Comparison of ENCODE assay signal across 13 cellular contexts in the genomic region with DNA sequence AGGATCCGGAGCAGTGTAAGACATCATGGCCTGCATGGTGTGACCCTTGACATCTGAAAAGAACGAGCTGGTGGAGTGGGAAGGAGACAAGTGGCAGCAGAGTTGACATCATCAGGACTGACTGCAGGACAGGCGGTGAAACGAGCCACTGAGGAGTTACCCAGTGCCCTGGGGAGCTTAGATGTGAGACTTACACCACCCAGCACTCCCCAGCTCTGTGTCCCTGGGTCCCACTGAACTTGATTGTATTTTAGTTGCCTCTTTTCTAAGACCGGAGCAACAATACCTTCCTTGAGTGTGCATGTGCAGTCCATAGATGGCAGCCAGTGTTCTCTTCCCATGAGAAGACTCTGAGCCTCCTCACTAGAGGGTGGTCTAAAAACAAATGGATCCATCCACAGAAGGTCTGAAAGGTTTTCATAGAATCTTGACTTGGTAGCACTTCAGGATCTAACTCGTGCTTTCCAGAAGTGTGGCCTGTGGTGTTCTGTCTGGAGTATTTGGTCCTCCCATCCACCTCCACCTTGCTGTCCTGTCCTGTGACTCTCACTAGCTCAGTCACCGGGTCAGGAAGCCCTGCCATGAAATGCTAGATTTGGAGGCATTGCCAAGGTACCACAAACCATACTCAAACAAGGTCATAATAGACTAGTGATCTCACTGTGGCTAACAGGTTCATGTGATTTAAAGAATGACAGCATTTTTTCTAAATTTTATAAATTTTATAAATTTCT. TPM values are rescaled to one million over a fixed set of nuclear protein-coding genes. Genes with fewer than 3 reads are reported as not detected.
DNase-seq lines count a peak whose midpoint lies in the region; ATAC-seq and TF ChIP-seq lines count a peak whose summit lies in the region.
"Had no signal": no experiment of that assay in that cellular context is flagged by ENCODE, and none has a peak within 500 bp of the region (broad histone marks: within the 10 kb centered on the region; RNA-seq: fewer than 3 reads in every experiment).

No MANE protein-coding gene starts in this region.

- H3K9me3 ChIP-seq in upper lobe of right lung (no peaks in the 10 kb centered on the region), colonic mucosa (no peaks in the 10 kb centered on the region)
- H3K9me3 ChIP-seq: pancreas had no signal

- no peak for TF ChIP-seq CTCF in activated CD8-positive, alpha-beta T cell treated with anti-CD3 and anti-CD28 coated beads for 36 hours (IDR thresholded peaks at IDR 0.05)
- TF ChIP-seq CTCF in upper lobe of right lung (IDR thresholded peaks at IDR 0.05): no peak
- TF ChIP-seq CTCF in colonic mucosa (IDR thresholded peaks at IDR 0.05): no peak

- H3K27me3 ChIP-seq in upper lobe of right lung: no peaks in the 10 kb centered on the region
- no peaks in the 10 kb centered on the region for H3K27me3 ChIP-seq in colonic mucosa
- H3K27me3 ChIP-seq: pancreas had no signal

- H3K9me3 Mint-ChIP-seq in activated CD8-positive, alpha-beta T cell treated with anti-CD3 and anti-CD28 coated beads for 36 hours: no peaks in the 10 kb centered on the region
- no peaks in the 10 kb centered on the region for H3K9me3 Mint-ChIP-seq in memory B cell

- H3K4me3 Mint-ChIP-seq in activated CD8-positive, alpha-beta T cell treated with anti-CD3 and anti-CD28 coated beads for 36 hours: peak overlapping the region; percentile 38
- no peak overlapping the region for H3K4me3 Mint-ChIP-seq in memory B cell

- ATAC-seq in activated CD8-positive, alpha-beta T cell treated with anti-CD3 and anti-CD28 coated beads for 36 hours: peak; percentile 17
- no peak for ATAC-seq in memory B cell (ENCODE audit: low read depth)
- ATAC-seq in upper lobe of right lung: no peak
- ATAC-seq: left cardiac atrium, pancreas had no signal

- peak overlapping the region; percentile 99 for H3K27ac Mint-ChIP-seq in activated CD8-positive, alpha-beta T cell treated with anti-CD3 and anti-CD28 coated beads for 36 hours
- H3K27ac Mint-ChIP-seq in memory B cell: peak overlapping the region; percentile 91

- peaks cover 95% of the 10 kb centered on the region for H3K36me3 Mint-ChIP-seq in activated CD8-positive, alpha-beta T cell treated with anti-CD3 and anti-CD28 coated beads for 36 hours (ENCODE audit: low read depth)
- peaks cover 51% of the 10 kb centered on the region for H3K36me3 Mint-ChIP-seq in memory B cell

- DNase-seq in stimulated activated CD4-positive, alpha-beta T cell treated with anti-CD3 and anti-CD28 coated beads, Interleukin-15, amount 100 ng/mL, for 24 hours: peak; percentile 53
- no peak for DNase-seq in stimulated activated CD4-positive, alpha-beta T cell treated with anti-CD3 and anti-CD28 coated beads, Interleukin-2, amount 100 ng/mL, for 24 hours
- DNase-seq in activated CD8-positive, alpha-beta T cell treated with anti-CD3 and anti-CD28 coated beads for 36 hours: peak; percentile 66
- no peak for DNase-seq in memory B cell (ENCODE audit: low spot score in 2 of 2)
- no peak for DNase-seq in upper lobe of right lung
- DNase-seq in colonic mucosa: no peak
- DNase-seq in KG1 (lab: John Stamatoyannopoulos, UW): no peak
- no peak for DNase-seq in HuH-7.5 (ENCODE audit: low spot score)
- DNase-seq: left cardiac atrium, NCI-H1105 treated with DMSO at 0.1 percent for 48 hours, NCI-H2171 treated with DMSO at 0.1 percent for 48 hours, pancreas, RPMI8226 had no signal

- H3K9ac ChIP-seq in colonic mucosa (ENCODE audit: low read depth in 2 of 2, low read length in 2 of 2): no peak overlapping the region

- H3K4me1 ChIP-seq in upper lobe of right lung (peaks cover 3% of the 10 kb centered on the region), colonic mucosa (no peaks in the 10 kb centered on the region)
- H3K4me1 ChIP-seq: pancreas had no signal

- intact Hi-C loops in activated CD8-positive, alpha-beta T cell treated with anti-CD3 and anti-CD28 coated beads for 36 hours (cut with micrococcal nuclease): loop anchor here (5.0 kb wide), 1 partner anchor 34 kb away; no protein-coding TSS in a partner anchor
- intact Hi-C loops in upper lobe of right lung (cut with DNase I) (no loop called here), colonic mucosa (cut with DNase I) (no loop called here)

- no peaks in the 10 kb centered on the region for H3K27me3 Mint-ChIP-seq in activated CD8-positive, alpha-beta T cell treated with anti-CD3 and anti-CD28 coated beads for 36 hours
- H3K27me3 Mint-ChIP-seq in memory B cell: no peaks in the 10 kb centered on the region

- H3K4me3 ChIP-seq in upper lobe of right lung (no peak overlapping the region), colonic mucosa (no peak overlapping the region)
- H3K4me3 ChIP-seq: pancreas had no signal

- H3K27ac ChIP-seq in upper lobe of right lung (peak overlapping the region; percentile 51), colonic mucosa (no peak overlapping the region)
- H3K27ac ChIP-seq: pancreas had no signal

- POLR2A ChIA-PET in activated CD8-positive, alpha-beta T cell treated with anti-CD3 and anti-CD28 coated beads for 36 hours (lab: Charles Lee): interaction anchor here (0.7 to 40.7 kb wide), 7 partner anchors 15 to 215 kb away, joined by 3 to 1646 read pairs (median 3); partner anchors contain the start of gene IKZF1

- CTCF ChIA-PET in activated CD8-positive, alpha-beta T cell treated with anti-CD3 and anti-CD28 coated beads for 36 hours (lab: Charles Lee): interaction anchor here (1.0 to 12.6 kb wide), 9 partner anchors 12 to 221 kb away, joined by 3 to 145 read pairs (median 10); no protein-coding TSS in a partner anchor

- peaks cover 96% of the 10 kb centered on the region for H3K4me1 Mint-ChIP-seq in activated CD8-positive, alpha-beta T cell treated with anti-CD3 and anti-CD28 coated beads for 36 hours (ENCODE audit: low read depth)
- H3K4me1 Mint-ChIP-seq in memory B cell: peaks cover 59% of the 10 kb centered on the region

- no peaks in the 10 kb centered on the region for H3K36me3 ChIP-seq in upper lobe of right lung
- H3K36me3 ChIP-seq in colonic mucosa: no peaks in the 10 kb centered on the region
- H3K36me3 ChIP-seq: pancreas had no signal

RNA-seq across cellular contexts. Expression of gene IKZF1, which starts 59.0 kb away (rescaled TPM):
- 100 to 1,000 TPM; 277 to 295 TPM for total RNA-seq in activated CD8-positive, alpha-beta T cell treated with anti-CD3 and anti-CD28 coated beads for 36 hours
- 41.4 TPM for total RNA-seq in upper lobe of right lung
- 1 to 10 TPM; 4.9 to 5.6 TPM for total RNA-seq in colonic mucosa

Comparison
In these comparisons a context has a peak if more than half of its experiments do, and no peak if none do; other contexts are left out.
1. DNase-seq: peak in stimulated activated CD4-positive, alpha-beta T cell treated with anti-CD3 and anti-CD28 coated beads, Interleukin-15, amount 100 ng/mL, for 24 hours (single experiment) and activated CD8-positive, alpha-beta T cell treated with anti-CD3 and anti-CD28 coated beads for 36 hours (single experiment); none in stimulated activated CD4-positive, alpha-beta T cell treated with anti-CD3 and anti-CD28 coated beads, Interleukin-2, amount 100 ng/mL, for 24 hours (0 of 2), memory B cell (0 of 2), upper lobe of right lung (single experiment), colonic mucosa (single experiment), KG1 (single experiment) and HuH-7.5 (single experiment).